In genomic region chr11:117857734-117858369, GRCh38 we compare ENCODE assay signal across 15 cellular contexts. TPM values are rescaled to one million over a fixed set of nuclear protein-coding genes. Genes with fewer than 3 reads are reported as not detected.
"Had no signal": no experiment of that assay in that cellular context is flagged by ENCODE, and none has a peak within 500 bp of the region (broad histone marks: within the 10 kb centered on the region; RNA-seq: fewer than 3 reads in every experiment).

No MANE protein-coding gene starts in this region.

- H3K27me3 ChIP-seq: pancreas, tibial artery had no signal

- H3K36me3 ChIP-seq: lower lobe of right lung, pancreas, tibial artery had no signal

- H3K9me3 ChIP-seq: pancreas, tibial artery had no signal

- H3K4me1 ChIP-seq: pancreas had no signal

- DNase-seq: activated CD4-positive, alpha-beta T cell treated with anti-CD3 and anti-CD28 coated beads for 48 hours; activated naive CD4-positive, alpha-beta T cell treated with anti-CD3 and anti-CD28 coated beads for 36 hours; hypothalamus; lower lobe of right lung; SIG-M5; stimulated activated CD4-positive, alpha-beta T cell treated with anti-CD3 and anti-CD28 coated beads, Interleukin-15, amount 100 ng/mL, for 24 hours; stimulated activated CD4-positive, alpha-beta T cell treated with anti-CD3 and anti-CD28 coated beads, Interleukin-4, amount 100 ng/mL, for 1 hour; stimulated activated naive B cell treated with anti-CD40 and anti-IgM and Interleukin-4, amounts not matched to agents 10 μg/mL and 1 μg/mL and 100 μg/mL, for 72 hours; T-helper 17 cell had no signal

- H3K27ac ChIP-seq: lower lobe of right lung, pancreas, tibial artery had no signal

- ATAC-seq: esophagus mucosa; pancreas; stimulated activated naive B cell treated with anti-CD40 and anti-IgM and Interleukin-4, amounts not matched to agents 10 μg/mL and 1 μg/mL and 100 μg/mL, for 72 hours; T-helper 17 cell had no signal

- H3K4me3 ChIP-seq: lower lobe of right lung, pancreas, tibial artery had no signal

RNA-seq across cellular contexts. Expression of gene FXYD6, which starts 18.6 kb away (rescaled TPM):
- total RNA-seq: activated naive CD4-positive, alpha-beta T cell treated with anti-CD3 and anti-CD28 coated beads for 36 hours; activated T-helper 1 cell treated with anti-CD3 and anti-CD28 coated beads, Interleukin-12 subunit alpha, Interleukin-12 subunit beta, Interleukin-2, Interleukin-4 antibody, amounts not matched to agents 30 ng/mL and 10 ng/mL and 1 ng/mL, durations not matched to agents 14 hours and 24 hours and 36 hours had no signal

RNA-seq across cellular contexts. Expression of gene FXYD2, which starts 33.3 kb away (rescaled TPM):
- total RNA-seq: astrocyte, esophagus mucosa, myocyte had no signal
